In genomic region chr1:26542781-26543443, GRCh38 we compare ENCODE assay signal across 2 cellular contexts.
TF ChIP-seq lines count a peak whose summit lies in the region.

No MANE protein-coding gene starts in this region.

TF ChIP-seq in liver, 16 proteins besides CTCF, POLR2A, EP300 and RAD21 (continued from another document):
- TF ChIP-seq MAX (IDR thresholded peaks at IDR 0.05) (no peak), GABPA (IDR thresholded peaks at IDR 0.05 in 1 of 2, conservative IDR thresholded peaks at IDR 0.05 in 1 of 2) (no peak), REST (IDR thresholded peaks at IDR 0.05) (no peak), NR2F2 (IDR thresholded peaks at IDR 0.05) (no peak)
TF ChIP-seq in liver: peak in this region for 0.

TF ChIP-seq in HepG2, 621 proteins besides CTCF, POLR2A, EP300 and RAD21 (continued from another document):
- TF ChIP-seq ARID3A (IDR thresholded peaks at IDR 0.05; ENCODE audit: low read depth, low read length), result no peak
- TF ChIP-seq BORCS8-MEF2B (CRISPR knock-in tag; IDR thresholded peaks at IDR 0.05), result no peak
- TF ChIP-seq KDM1A (CRISPR knock-in tag; IDR thresholded peaks at IDR 0.05), result no peak
- no peak for TF ChIP-seq CERS6 (CRISPR knock-in tag; IDR thresholded peaks at IDR 0.05)
- no peak for TF ChIP-seq ZNF562 (CRISPR knock-in tag; IDR thresholded peaks at IDR 0.05; ENCODE audit: borderline replicate concordance)
- TF ChIP-seq BCLAF1 (IDR thresholded peaks at IDR 0.05), result no peak
- TF ChIP-seq ZNF576 (CRISPR knock-in tag; IDR thresholded peaks at IDR 0.05), result no peak
- TF ChIP-seq TBX3 (IDR thresholded peaks at IDR 0.05; ENCODE audit: borderline replicate concordance), result no peak
- TF ChIP-seq ATF4 (CRISPR knock-in tag; IDR thresholded peaks at IDR 0.05), result no peak
- TF ChIP-seq DNMT3B (CRISPR knock-in tag; conservative IDR thresholded peaks at IDR 0.05), result no peak
- no peak for TF ChIP-seq ZNF749 (CRISPR knock-in tag; IDR thresholded peaks at IDR 0.05; ENCODE audit: borderline replicate concordance)
- TF ChIP-seq ATAD3A (CRISPR knock-in tag; IDR thresholded peaks at IDR 0.05), result no peak
- TF ChIP-seq TFDP1 (CRISPR knock-in tag; IDR thresholded peaks at IDR 0.05; ENCODE audit: borderline replicate concordance), result no peak
